In the genomic region with DNA sequence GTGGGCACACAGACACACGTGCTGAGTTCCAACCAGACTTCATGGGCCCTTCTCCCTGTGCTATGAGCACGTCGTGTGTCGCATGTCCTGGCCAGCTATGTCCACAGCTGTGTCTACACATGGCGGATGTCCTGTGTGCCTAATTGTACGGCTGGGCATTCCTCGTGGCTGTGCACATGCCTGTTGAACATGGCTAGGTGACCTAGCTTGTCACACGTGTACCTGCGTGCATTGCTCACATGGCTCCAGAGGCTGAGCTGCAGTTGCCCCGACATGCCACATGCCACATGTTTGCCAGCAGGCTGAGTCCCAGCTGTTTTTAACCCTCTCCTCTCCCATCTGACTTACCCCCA, we compare ENCODE assay signal across 8 cellular contexts. TPM values are rescaled to one million over a fixed set of nuclear protein-coding genes. Genes with fewer than 3 reads are reported as not detected.
A peak's percentile ranks its signal among the peaks of the same experiment; 100 is the strongest.
DNase-seq lines count a peak whose midpoint lies in the region; ATAC-seq and TF ChIP-seq lines count a peak whose summit lies in the region.
"Had no signal": no experiment of that assay in that cellular context is flagged by ENCODE, and none has a peak within 500 bp of the region (broad histone marks: within the 10 kb centered on the region; RNA-seq: fewer than 3 reads in every experiment).

No MANE protein-coding gene starts in this region.

- 0 out of 2 replicates have a peak overlapping the region, but pooled peaks have one; percentile 71 for H3K4me3 ChIP-seq in GM23248
- H3K4me3 ChIP-seq in OCI-LY1 (ENCODE audit: low read depth, low read length, poor library complexity, severe bottlenecking), result peak overlapping the region; percentile 64
- H3K4me3 ChIP-seq in esophagus (ENCODE audit: low read depth in 1 of 2, low read length in 2 of 2), result peak overlapping the region; percentile 56 to 86
- H3K4me3 ChIP-seq in trophoblast cell (ENCODE audit: low read depth, low read length), result peak overlapping the region; percentile 0
- H3K4me3 ChIP-seq in gastrocnemius medialis, result peak overlapping the region in 2 of 4 donors; percentile 53 to 68

- H3K4ac ChIP-seq in trophoblast cell (ENCODE audit: low read depth, low read length), result no peak overlapping the region

- no peak overlapping the region for H2AK5ac ChIP-seq in trophoblast cell (ENCODE audit: low read length)

- H3K36me3 ChIP-seq in GM23248 (ENCODE audit: low read depth) (no peaks in the 10 kb centered on the region), OCI-LY1 (ENCODE audit: insufficient read depth, low read length) (no peaks in the 10 kb centered on the region), esophagus (ENCODE audit: control insufficient read depth in 2 of 2, insufficient read depth in 2 of 2, low read length in 1 of 2) (peaks cover 5 to 17% of the 10 kb centered on the region in 2 donors), trophoblast cell (ENCODE audit: control insufficient read depth in 1 of 2, insufficient read depth in 2 of 2, low read length in 2 of 2) (no peaks in the 10 kb centered on the region), gastrocnemius medialis (no peaks in the 10 kb centered on the region)

- H3K4me2 ChIP-seq in GM23248 (ENCODE audit: unreplicated experiment) (no peak overlapping the region), OCI-LY1 (ENCODE audit: low read length) (peak overlapping the region; percentile 83), trophoblast cell (ENCODE audit: low read length) (no peak overlapping the region)

- H3K27ac ChIP-seq in GM23248, result no peak overlapping the region
- H3K27ac ChIP-seq in OCI-LY1 (ENCODE audit: low read depth, low read length, poor library complexity, severe bottlenecking), result no peak overlapping the region
- H3K27ac ChIP-seq in esophagus (ENCODE audit: low read depth in 2 of 2, low read length in 1 of 2), result peak overlapping the region; percentile 89 to 95
- H3K27ac ChIP-seq in trophoblast cell (ENCODE audit: low read depth, low read length), result no peak overlapping the region
- H3K27ac ChIP-seq in gastrocnemius medialis, result no peak overlapping the region

- TF ChIP-seq POLR2A in gastrocnemius medialis (IDR thresholded peaks at IDR 0.05), result no peak

- no peaks in the 10 kb centered on the region for H3K79me2 ChIP-seq in GM23248 (ENCODE audit: insufficient read depth)
- no peaks in the 10 kb centered on the region for H3K79me2 ChIP-seq in OCI-LY1 (ENCODE audit: insufficient read depth, low read length)
- H3K79me2 ChIP-seq in trophoblast cell (ENCODE audit: control insufficient read depth, insufficient read depth, low read length, poor library complexity), result no peaks in the 10 kb centered on the region

- DNase-seq in GM23248 (no peak), trophoblast cell (no peak), Ammon's horn (ENCODE audit: low spot score) (no peak), gastrocnemius medialis (no peak)
- DNase-seq: NCI-H1417 treated with DMSO at 0.1 percent for 48 hours had no signal

- H3K4me1 ChIP-seq in GM23248 (ENCODE audit: insufficient read depth), result peaks cover 6% of the 10 kb centered on the region; the same call in 1 of the 2 replicates
- H3K4me1 ChIP-seq in OCI-LY1 (ENCODE audit: insufficient read depth, low read length, severe bottlenecking), result peaks cover 32% of the 10 kb centered on the region
- peaks cover 5 to 26% of the 10 kb centered on the region in 2 donors for H3K4me1 ChIP-seq in esophagus (ENCODE audit: control insufficient read depth in 2 of 2, insufficient read depth in 2 of 2, low read length in 1 of 2)
- H3K4me1 ChIP-seq in trophoblast cell (ENCODE audit: control insufficient read depth in 1 of 2, insufficient read depth in 2 of 2, low read length in 2 of 2), result peaks cover 12 to 16% of the 10 kb centered on the region in 2 experiments
- peaks cover 5 to 6% of the 10 kb centered on the region in 2 donors for H3K4me1 ChIP-seq in gastrocnemius medialis

- H2BK12ac ChIP-seq in trophoblast cell (ENCODE audit: low read length), result no peak overlapping the region

- H2AFZ ChIP-seq in GM23248 (peak overlapping the region; percentile 76; the same call in 1 of the 2 replicates), OCI-LY1 (ENCODE audit: low read length) (no peak overlapping the region), trophoblast cell (ENCODE audit: insufficient read depth, low read length, poor library complexity) (no peak overlapping the region)

- ATAC-seq in HG02852 (IDR thresholded peaks at IDR 0.05; ENCODE audit: unreplicated experiment) (no peak), gastrocnemius medialis (no peak)

- TF ChIP-seq CTCF in OCI-LY1 (IDR thresholded peaks at IDR 0.05; ENCODE audit: low read length) (no peak), gastrocnemius medialis (IDR thresholded peaks at IDR 0.05 in 4 of 5, conservative IDR thresholded peaks at IDR 0.05 in 1 of 5) (no peak)

- H2BK120ac ChIP-seq in trophoblast cell (ENCODE audit: insufficient read depth, low read length, poor library complexity), result no peak overlapping the region

- no peak overlapping the region for H2BK5ac ChIP-seq in trophoblast cell (ENCODE audit: low read depth, low read length, poor library complexity)

- WGBS in GM23248 (ENCODE audit: low coverage in 1 of 2, low lambda C conversion rate in 2 of 2, missing lambda C conversion rate in 2 of 2), 2 experiments, result 27 to 30% methylated on average over 10 of the region's 10 CpGs
- WGBS in esophagus, 2 donors, result 30 to 46% methylated on average over 10 of the region's 10 CpGs
- no CpG with 5 or more reads among the region's 10 CpGs for WGBS in trophoblast cell (ENCODE audit: extremely low coverage, insufficient coverage, insufficient read length)

- in situ Hi-C loops in GM23248 (cut with MboI), result no loop called here
- in situ Hi-C loops in gastrocnemius medialis (cut with MboI; ENCODE audit: low sequenced_read_pairs in 4 of 4), result no loop called here

- H3K9me2 ChIP-seq in GM23248 (ENCODE audit: insufficient read depth), result no peaks in the 10 kb centered on the region
- H3K9me2 ChIP-seq in OCI-LY1 (ENCODE audit: low read depth, low read length), result no peaks in the 10 kb centered on the region

- peaks cover 2% of the 10 kb centered on the region for H3K79me1 ChIP-seq in trophoblast cell (ENCODE audit: low read length)

- H3K14ac ChIP-seq in trophoblast cell (ENCODE audit: low read length), result no peak overlapping the region

- H4K8ac ChIP-seq in trophoblast cell (ENCODE audit: low read depth, low read length), result no peak overlapping the region

- H3K9me3 ChIP-seq in GM23248 (ENCODE audit: low read depth) (no peaks in the 10 kb centered on the region), OCI-LY1 (ENCODE audit: low read length) (no peaks in the 10 kb centered on the region), esophagus (ENCODE audit: control insufficient read depth in 2 of 2, insufficient read depth in 1 of 2, low read depth in 1 of 2, low read length in 1 of 2) (no peaks in the 10 kb centered on the region), trophoblast cell (ENCODE audit: insufficient read depth, low read depth, low read length) (no peaks in the 10 kb centered on the region), gastrocnemius medialis (no peaks in the 10 kb centered on the region)

- intact Hi-C loops in gastrocnemius medialis (cut with DNase I; ENCODE audit: low total_unique reads), result loop anchor here (10.0 kb wide), 1 partner anchor 57 kb away; no protein-coding TSS in a partner anchor

- H3F3A ChIP-seq in GM23248 (ENCODE audit: insufficient read depth), result no peaks in the 10 kb centered on the region
- no peaks in the 10 kb centered on the region for H3F3A ChIP-seq in OCI-LY1 (ENCODE audit: insufficient read depth, low read length)

- H4K20me1 ChIP-seq in GM23248 (ENCODE audit: insufficient read depth), result no peaks in the 10 kb centered on the region
- H4K20me1 ChIP-seq in OCI-LY1 (ENCODE audit: insufficient read depth, low read length), result no peaks in the 10 kb centered on the region

- no peak overlapping the region for H3K18ac ChIP-seq in trophoblast cell (ENCODE audit: low read length)

- no peak overlapping the region for H4K12ac ChIP-seq in trophoblast cell (ENCODE audit: low read depth, low read length)

- H3K9ac ChIP-seq in GM23248, result no peak overlapping the region
- peak overlapping the region; percentile 44; the same call in 1 of the 2 replicates for H3K9ac ChIP-seq in OCI-LY1 (ENCODE audit: low read length)
- no peak overlapping the region for H3K9ac ChIP-seq in trophoblast cell (ENCODE audit: low read length)

- H3K23ac ChIP-seq in trophoblast cell (ENCODE audit: low read length), result no peak overlapping the region

- no peak overlapping the region for H4K91ac ChIP-seq in trophoblast cell (ENCODE audit: low read depth, low read length)

- H3K27me3 ChIP-seq in GM23248 (replicated peaks; ENCODE audit: insufficient read depth) (no peaks in the 10 kb centered on the region), OCI-LY1 (ENCODE audit: insufficient read depth, low read length) (no peaks in the 10 kb centered on the region), esophagus (ENCODE audit: control insufficient read depth in 1 of 2, insufficient read depth in 2 of 2, low read length in 2 of 2) (no peaks in the 10 kb centered on the region), trophoblast cell (ENCODE audit: insufficient read depth, low read length) (peaks cover 4% of the 10 kb centered on the region), gastrocnemius medialis (no peaks in the 10 kb centered on the region)

RNA-seq across cellular contexts. Expression of a gene that starts 0.7 kb away (rescaled TPM):
- not detected in 2 replicates for total RNA-seq in GM23248 (2014; rRNA removed; shearing (Covaris generic))
- polyA plus RNA-seq in GM23248 (2016; fragmentation: Nextera tagmentation; extraction: Ambion mirVana) (0.19 and 0.29 TPM in 2 replicates), esophagus (1,000 to 10,000 TPM in 1 of 2 donors, 100 to 1,000 TPM in 1; 933 to 1,009 TPM)
- polyA plus RNA-seq in trophoblast cell (2013), result 10.4 and 11.8 TPM in 2 replicates
- total RNA-seq in gastrocnemius medialis, result 10 to 100 TPM in 2 of 4 donors, 1 to 10 TPM in 2; 1.7 to 24.2 (median 13.5) TPM

RNA-seq across cellular contexts. Expression of a gene that starts 25.6 kb away (rescaled TPM):
- 27.9 and 31.2 TPM in 2 replicates for total RNA-seq in GM23248 (2014; rRNA removed; shearing (Covaris generic))
- polyA plus RNA-seq in GM23248 (2016; fragmentation: Nextera tagmentation; extraction: Ambion mirVana) (18.0 and 19.4 TPM in 2 replicates), esophagus (10 to 100 TPM; 25.2 to 29.2 TPM)
- 14.9 and 16.3 TPM in 2 replicates for polyA plus RNA-seq in trophoblast cell (2013)
- 10 to 100 TPM; 18.1 to 36.3 (median 29.1) TPM for total RNA-seq in gastrocnemius medialis

RNA-seq across cellular contexts. Expression of a gene that starts 45.8 kb away (rescaled TPM):
- not detected in 2 replicates for total RNA-seq in GM23248 (2014; rRNA removed; shearing (Covaris generic))
- polyA plus RNA-seq in GM23248 (2016; fragmentation: Nextera tagmentation; extraction: Ambion mirVana) (not detected in 2 replicates), esophagus (1 to 10 TPM in 1 of 2 donors, under 1 TPM in 1; 0.54 to 2.6 TPM)
- 0.03 and 0.07 TPM in 2 replicates for polyA plus RNA-seq in trophoblast cell (2013)
- total RNA-seq in gastrocnemius medialis, result 10 to 100 TPM in 1 of 4 donors, 1 to 10 TPM in 3; 2.1 to 10.7 (median 4.1) TPM

Comparison
In these comparisons a context has a peak if more than half of its experiments do, and no peak if none do; other contexts are left out.
1. H3K27ac ChIP-seq: peak in esophagus (2 of 2); none in GM23248 (single experiment), OCI-LY1 (single experiment), trophoblast cell (single experiment) and gastrocnemius medialis (0 of 4).